10 cellular contexts compared by ENCODE assay signal in genomic region chr1:149942207-149942606, GRCh38. TPM values are rescaled to one million over a fixed set of nuclear protein-coding genes. Genes with fewer than 3 reads are reported as not detected.
DNase-seq lines count a peak whose midpoint lies in the region; ATAC-seq and TF ChIP-seq lines count a peak whose summit lies in the region.
"Had no signal": no experiment of that assay in that cellular context is flagged by ENCODE, and none has a peak within 500 bp of the region (broad histone marks: within the 10 kb centered on the region; RNA-seq: fewer than 3 reads in every experiment).

No MANE protein-coding gene starts in this region.

- H3K9me2 ChIP-seq in hepatocyte (replicated peaks; ENCODE audit: insufficient read depth) = no peaks in the 10 kb centered on the region

- ATAC-seq in WTC11 = peak; percentile 77
- no peak for ATAC-seq in thoracic aorta (ENCODE audit: insufficient number of reproducible peaks, low FRiP score, low read depth)
- no peak for ATAC-seq in HG03565 (IDR thresholded peaks at IDR 0.05; ENCODE audit: unreplicated experiment)
- ATAC-seq in aorta (ENCODE audit: low FRiP score) = no peak
- no peak for ATAC-seq in GM19324 (IDR thresholded peaks at IDR 0.05; ENCODE audit: low FRiP score, unreplicated experiment)
- ATAC-seq: activated naive CD8-positive, alpha-beta T cell treated with anti-CD3 and anti-CD28 coated beads, Interleukin-2, amount 50 U/mL, for 24 hours had no signal

- no peak overlapping the region for H3K4me3 Mint-ChIP-seq in WTC11
- H3K4me3 Mint-ChIP-seq: activated naive CD8-positive, alpha-beta T cell treated with anti-CD3 and anti-CD28 coated beads, Interleukin-2, amount 50 U/mL, for 24 hours had no signal

- H2AFZ ChIP-seq in hepatocyte = no peak overlapping the region

- H3K4me3 ChIP-seq in hepatocyte = no peak overlapping the region
- no peak overlapping the region for H3K4me3 ChIP-seq in thoracic aorta
- H3K4me3 ChIP-seq in aorta (ENCODE audit: low read length in 2 of 2) = no peak overlapping the region
- H3K4me3 ChIP-seq: BLaER1 had no signal

- H3K27ac Mint-ChIP-seq in WTC11 = peak overlapping the region; percentile 49
- H3K27ac Mint-ChIP-seq: activated naive CD8-positive, alpha-beta T cell treated with anti-CD3 and anti-CD28 coated beads, Interleukin-2, amount 50 U/mL, for 24 hours had no signal

- H3K27me3 ChIP-seq in hepatocyte (no peaks in the 10 kb centered on the region), thoracic aorta (replicated peaks; ENCODE audit: insufficient read depth) (no peaks in the 10 kb centered on the region), aorta (ENCODE audit: control insufficient read depth in 1 of 2, insufficient read depth in 2 of 2, low read length in 1 of 2) (no peaks in the 10 kb centered on the region)
- H3K27me3 ChIP-seq: BLaER1 had no signal

- H4K20me1 ChIP-seq in hepatocyte (ENCODE audit: insufficient read depth, poor library complexity, severe bottlenecking) = no peaks in the 10 kb centered on the region
- H4K20me1 ChIP-seq: BLaER1 had no signal

- no peaks in the 10 kb centered on the region for H3K36me3 ChIP-seq in hepatocyte (replicated peaks; ENCODE audit: insufficient read depth, low read depth)
- H3K36me3 ChIP-seq in thoracic aorta = peaks cover 28% of the 10 kb centered on the region
- no peaks in the 10 kb centered on the region for H3K36me3 ChIP-seq in aorta (ENCODE audit: control insufficient read depth in 1 of 2, insufficient read depth in 2 of 2, low read length in 1 of 2)
- H3K36me3 ChIP-seq: BLaER1 had no signal

- H3K9me3 ChIP-seq in hepatocyte (ENCODE audit: low read depth) = no peaks in the 10 kb centered on the region
- no peaks in the 10 kb centered on the region for H3K9me3 ChIP-seq in thoracic aorta
- H3K9me3 ChIP-seq in aorta (ENCODE audit: control insufficient read depth, low read length) = no peaks in the 10 kb centered on the region
- H3K9me3 ChIP-seq: BLaER1 had no signal

- H3K27me3 Mint-ChIP-seq in WTC11 (ENCODE audit: low read depth) = no peaks in the 10 kb centered on the region; the same call in 1 of the 2 replicates
- H3K27me3 Mint-ChIP-seq: activated naive CD8-positive, alpha-beta T cell treated with anti-CD3 and anti-CD28 coated beads, Interleukin-2, amount 50 U/mL, for 24 hours had no signal

- H3K27ac ChIP-seq in hepatocyte = peak overlapping the region; percentile 60
- H3K27ac ChIP-seq in thoracic aorta = peak overlapping the region; percentile 5 to 32
- H3K27ac ChIP-seq in aorta (ENCODE audit: low read depth in 1 of 2, low read length in 2 of 2) = no peak overlapping the region
- H3K27ac ChIP-seq: BLaER1 had no signal

- H3K36me3 Mint-ChIP-seq in WTC11 = peaks cover 20% of the 10 kb centered on the region

- intact Hi-C loops in aorta (cut with DNase I) = no loop called here

- DNase-seq in NCI-H146 (lab: John Stamatoyannopoulos, UW) = peak; percentile 3
- no peak for DNase-seq in NCI-H146 treated with DMSO at 0.1 percent for 48 hours (lab: John Stamatoyannopoulos, UW; ENCODE audit: unreplicated experiment)
- DNase-seq in WTC11 (ENCODE audit: low spot score) = peak; percentile 53
- peak; percentile 62 for DNase-seq in hepatocyte (ENCODE audit: low spot score)
- DNase-seq in thoracic aorta (ENCODE audit: low spot score) = no peak
- no peak for DNase-seq in aorta
- DNase-seq: activated naive CD8-positive, alpha-beta T cell treated with anti-CD3 and anti-CD28 coated beads, Interleukin-2, amount 50 U/mL, for 24 hours had no signal

- no peak for TF ChIP-seq CTCF in WTC11 (IDR thresholded peaks at IDR 0.05)
- peak; percentile 44 for TF ChIP-seq CTCF in hepatocyte (IDR thresholded peaks at IDR 0.05; ENCODE audit: poor library complexity)
- peak; percentile 15 for TF ChIP-seq CTCF in thoracic aorta (IDR thresholded peaks at IDR 0.05)

- peaks cover 21% of the 10 kb centered on the region for H3K4me1 ChIP-seq in hepatocyte (ENCODE audit: insufficient read depth)
- H3K4me1 ChIP-seq in thoracic aorta (ENCODE audit: control insufficient read depth in 1 of 2, low read depth in 2 of 2) = peaks cover 15 to 28% of the 10 kb centered on the region in 2 donors
- peaks cover 0 to 2% of the 10 kb centered on the region in 2 donors for H3K4me1 ChIP-seq in aorta (ENCODE audit: control insufficient read depth in 1 of 2, insufficient read depth in 2 of 2, low read length in 2 of 2)
- H3K4me1 ChIP-seq: BLaER1 had no signal

- H3K79me2 ChIP-seq in hepatocyte = peaks cover 4% of the 10 kb centered on the region

- H3K4me1 Mint-ChIP-seq in WTC11 = peaks cover 48% of the 10 kb centered on the region

- CTCF ChIA-PET in WTC11 (lab: Charles Lee) = interaction anchor here (0.6 to 1.8 kb wide), 19 partner anchors 8 to 1158 kb away, joined by 3 to 13 read pairs (median 3); partner anchors contain the start of gene VPS45

- H3K4me2 ChIP-seq in hepatocyte = no peak overlapping the region
- H3K4me2 ChIP-seq: BLaER1 had no signal

- H3K9me3 Mint-ChIP-seq in WTC11 = no peaks in the 10 kb centered on the region
- H3K9me3 Mint-ChIP-seq: activated naive CD8-positive, alpha-beta T cell treated with anti-CD3 and anti-CD28 coated beads, Interleukin-2, amount 50 U/mL, for 24 hours had no signal

- POLR2A ChIA-PET in WTC11 (lab: Charles Lee) = interaction anchor here (0.5 to 1.8 kb wide), 2 partner anchors 52 to 55 kb away, joined by 3 to 15 read pairs; a partner anchor contains a TSS

- 50% methylated on average over 5 of the region's 5 CpGs for WGBS in hepatocyte (ENCODE audit: low lambda C conversion rate, missing lambda C conversion rate)
- 10 to 15% methylated on average over 5 of the region's 5 CpGs for WGBS in aorta, 2 donors

TF ChIP-seq in WTC11, 78 proteins besides CTCF, POLR2A, EP300 and RAD21 (continues in another document):
- TF ChIP-seq SMAD3 (CRISPR knock-in tag; IDR thresholded peaks at IDR 0.05; ENCODE audit: borderline replicate concordance) (no peak), GRHL2 (CRISPR knock-in tag; IDR thresholded peaks at IDR 0.05; ENCODE audit: insufficient replicate concordance, severe bottlenecking) (no peak), TEAD1 (CRISPR knock-in tag; IDR thresholded peaks at IDR 0.05) (no peak)
- TF ChIP-seq, protein P1, sequence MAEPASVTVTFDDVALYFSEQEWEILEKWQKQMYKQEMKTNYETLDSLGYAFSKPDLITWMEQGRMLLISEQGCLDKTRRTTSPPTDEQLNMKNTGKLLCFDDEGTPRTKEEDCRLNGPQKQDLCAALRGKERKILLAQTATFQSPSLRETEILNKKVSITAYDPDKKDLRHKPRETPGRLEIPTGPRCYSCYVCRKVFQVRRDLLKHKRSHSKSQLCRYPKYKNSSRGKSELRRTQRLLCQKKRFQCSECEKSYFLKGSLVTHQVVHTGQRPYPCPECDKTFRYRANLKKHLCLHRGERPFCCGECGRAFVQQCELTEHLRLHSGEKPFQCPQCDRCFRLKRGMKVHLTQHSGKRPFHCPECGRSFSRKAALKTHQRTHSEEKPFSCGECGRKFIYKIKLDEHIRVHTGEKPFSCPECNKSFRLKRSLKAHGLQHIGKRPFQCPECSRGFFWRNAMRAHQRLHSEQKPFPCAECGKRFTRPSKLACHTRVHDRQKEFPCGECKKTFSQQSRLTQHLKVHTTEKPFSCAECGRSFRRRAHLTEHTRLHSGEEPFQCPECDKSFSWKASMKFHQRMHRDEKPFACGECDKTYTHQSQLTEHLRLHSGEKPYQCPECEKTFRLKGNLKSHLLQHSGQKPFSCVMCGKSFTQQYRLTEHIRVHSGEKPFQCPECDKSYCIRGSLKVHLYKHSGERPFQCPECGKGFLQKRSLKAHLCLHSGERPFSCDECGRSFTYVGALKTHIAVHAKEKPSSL (CRISPR knock-in tag; conservative IDR thresholded peaks at IDR 0.05) = no peak
- TF ChIP-seq, protein P2, sequence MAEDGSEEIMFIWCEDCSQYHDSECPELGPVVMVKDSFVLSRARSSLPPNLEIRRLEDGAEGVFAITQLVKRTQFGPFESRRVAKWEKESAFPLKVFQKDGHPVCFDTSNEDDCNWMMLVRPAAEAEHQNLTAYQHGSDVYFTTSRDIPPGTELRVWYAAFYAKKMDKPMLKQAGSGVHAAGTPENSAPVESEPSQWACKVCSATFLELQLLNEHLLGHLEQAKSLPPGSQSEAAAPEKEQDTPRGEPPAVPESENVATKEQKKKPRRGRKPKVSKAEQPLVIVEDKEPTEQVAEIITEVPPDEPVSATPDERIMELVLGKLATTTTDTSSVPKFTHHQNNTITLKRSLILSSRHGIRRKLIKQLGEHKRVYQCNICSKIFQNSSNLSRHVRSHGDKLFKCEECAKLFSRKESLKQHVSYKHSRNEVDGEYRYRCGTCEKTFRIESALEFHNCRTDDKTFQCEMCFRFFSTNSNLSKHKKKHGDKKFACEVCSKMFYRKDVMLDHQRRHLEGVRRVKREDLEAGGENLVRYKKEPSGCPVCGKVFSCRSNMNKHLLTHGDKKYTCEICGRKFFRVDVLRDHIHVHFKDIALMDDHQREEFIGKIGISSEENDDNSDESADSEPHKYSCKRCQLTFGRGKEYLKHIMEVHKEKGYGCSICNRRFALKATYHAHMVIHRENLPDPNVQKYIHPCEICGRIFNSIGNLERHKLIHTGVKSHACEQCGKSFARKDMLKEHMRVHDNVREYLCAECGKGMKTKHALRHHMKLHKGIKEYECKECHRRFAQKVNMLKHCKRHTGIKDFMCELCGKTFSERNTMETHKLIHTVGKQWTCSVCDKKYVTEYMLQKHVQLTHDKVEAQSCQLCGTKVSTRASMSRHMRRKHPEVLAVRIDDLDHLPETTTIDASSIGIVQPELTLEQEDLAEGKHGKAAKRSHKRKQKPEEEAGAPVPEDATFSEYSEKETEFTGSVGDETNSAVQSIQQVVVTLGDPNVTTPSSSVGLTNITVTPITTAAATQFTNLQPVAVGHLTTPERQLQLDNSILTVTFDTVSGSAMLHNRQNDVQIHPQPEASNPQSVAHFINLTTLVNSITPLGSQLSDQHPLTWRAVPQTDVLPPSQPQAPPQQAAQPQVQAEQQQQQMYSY (CRISPR knock-in tag; IDR thresholded peaks at IDR 0.05) = no peak

RNA-seq across cellular contexts. Expression of gene MTMR11, which starts 5.5 kb away (rescaled TPM):
- total RNA-seq in WTC11 (2021) (7.1 to 7.8 TPM (median 7.5 TPM) in 3 replicates), hepatocyte (34.8 and 37.0 TPM in 2 replicates), thoracic aorta (10 to 100 TPM; 50.8 to 53.7 TPM), aorta (10 to 100 TPM; 42.3 to 55.4 TPM)
- polyA plus RNA-seq in hepatocyte (34.0 and 40.2 TPM in 2 replicates), aorta (10 to 100 TPM; 19.3 to 59.1 TPM)

RNA-seq across cellular contexts. Expression of gene SF3B4, which starts 14.6 kb away (rescaled TPM):
- total RNA-seq in WTC11 (2021) (83.0 to 90.1 TPM (median 84.7 TPM) in 3 replicates), hepatocyte (16.8 and 23.3 TPM in 2 replicates), thoracic aorta (10 to 100 TPM; 14.5 to 15.4 TPM), aorta (10 to 100 TPM; 37.3 to 42.6 TPM)
- polyA plus RNA-seq in hepatocyte (58.6 and 68.0 TPM in 2 replicates), aorta (10 to 100 TPM; 18.8 to 37.5 TPM)

RNA-seq across cellular contexts. Expression of gene SV2A, which starts 24.6 kb away (rescaled TPM):
- total RNA-seq in WTC11 (2021) = 36.5 to 47.1 TPM (median 38.3 TPM) in 3 replicates
- 4.5 and 5.0 TPM in 2 replicates for total RNA-seq in hepatocyte
- polyA plus RNA-seq in hepatocyte = 5.5 and 8.9 TPM in 2 replicates
- 10 to 100 TPM; 22.7 to 24.3 TPM for total RNA-seq in thoracic aorta
- total RNA-seq in aorta = 10 to 100 TPM; 16.9 to 20.5 TPM
- polyA plus RNA-seq in aorta = 10 to 100 TPM in 1 of 2 donors, 1 to 10 TPM in 1; 4.3 to 13.0 TPM

RNA-seq across cellular contexts. Expression of gene BOLA1, which starts 42.8 kb away (rescaled TPM):
- total RNA-seq in WTC11 (2021) (15.3 to 19.5 TPM (median 15.4 TPM) in 3 replicates), hepatocyte (8.5 and 16.1 TPM in 2 replicates), thoracic aorta (10 to 100 TPM; 25.7 to 46.0 TPM), aorta (10 to 100 TPM in 1 of 2 donors, 1 to 10 TPM in 1; 8.7 to 14.0 TPM)
- polyA plus RNA-seq in hepatocyte (19.0 and 20.6 TPM in 2 replicates), aorta (10 to 100 TPM; 22.3 to 26.6 TPM)

Comparison
In these comparisons a context has a peak if more than half of its experiments do, and no peak if none do; other contexts are left out.
1. DNase-seq: peak in NCI-H146 (single experiment), WTC11 (single experiment) and hepatocyte (single experiment); none in NCI-H146 treated with DMSO at 0.1 percent for 48 hours (single experiment), thoracic aorta (single experiment) and aorta (0 of 2).
2. H3K27ac ChIP-seq: peak in hepatocyte (single experiment) and thoracic aorta (2 of 2); none in aorta (0 of 2).